15 cellular contexts compared by ENCODE assay signal in genomic region chr5:23158179-23158578, GRCh38.
DNase-seq lines count a peak whose midpoint lies in the region; ATAC-seq lines count a peak whose summit lies in the region.
"Had no signal": no experiment of that assay in that cellular context is flagged by ENCODE, and none has a peak within 500 bp of the region (broad histone marks: within the 10 kb centered on the region; RNA-seq: fewer than 3 reads in every experiment).

No MANE protein-coding gene starts in this region.

- H3K4me3 ChIP-seq in mesendoderm (ENCODE audit: low read length), result no peak overlapping the region
- H3K4me3 ChIP-seq: A549; BLaER1 treated with 17β-estradiol and CSF1 and Interleukin-3, amounts not matched to agents 10 nM and 100 nM had no signal

- peak; percentile 9 for DNase-seq in NCI-H69 (lab: John Stamatoyannopoulos, UW)
- peak; percentile 75 for DNase-seq in mesendoderm
- no peak for DNase-seq in OCI-M1 (lab: John Stamatoyannopoulos, UW)
- DNase-seq in RPMI8226, result no peak
- DNase-seq: AML-193; Caco-2; Calu3; CD4-positive, alpha-beta T cell; CD8-positive, alpha-beta T cell; DMS79 treated with DMSO at 0.1 percent for 48 hours; GF-D8 had no signal

- no peak overlapping the region for H2BK5ac ChIP-seq in mesendoderm (ENCODE audit: low read length)

- H3K79me1 ChIP-seq in mesendoderm (ENCODE audit: low read length), result no peaks in the 10 kb centered on the region

- H4K8ac ChIP-seq in mesendoderm (ENCODE audit: low read depth, low read length), result no peak overlapping the region

- no peak overlapping the region for H3K23ac ChIP-seq in mesendoderm (ENCODE audit: low read length)

- H2BK120ac ChIP-seq in mesendoderm (ENCODE audit: low read depth, low read length), result no peak overlapping the region

- no CpG with 5 or more reads among the region's 2 CpGs for WGBS in mesendoderm (ENCODE audit: extremely low coverage, insufficient coverage, low lambda C conversion rate)

- no peak overlapping the region for H3K56ac ChIP-seq in mesendoderm (ENCODE audit: low read length)

- H3K18ac ChIP-seq in mesendoderm (ENCODE audit: low read length), result no peak overlapping the region

- no peak overlapping the region for H2BK15ac ChIP-seq in mesendoderm (replicated peaks; ENCODE audit: low read depth)

- H4K5ac ChIP-seq in mesendoderm (ENCODE audit: low read length), result no peak overlapping the region

- H3K4ac ChIP-seq in mesendoderm (ENCODE audit: low read depth, low read length), result no peak overlapping the region

- H3K4me1 ChIP-seq in mesendoderm (ENCODE audit: control insufficient read depth, low read depth, low read length), result no peaks in the 10 kb centered on the region
- H3K4me1 ChIP-seq: A549; BLaER1 treated with 17β-estradiol and CSF1 and Interleukin-3, amounts not matched to agents 10 nM and 100 nM; Caco-2 had no signal

- no peak overlapping the region for H2AK5ac ChIP-seq in mesendoderm (ENCODE audit: low read length)

- ATAC-seq in GM18858 (IDR thresholded peaks at IDR 0.05; ENCODE audit: unreplicated experiment), result no peak
- ATAC-seq: A549; CD8-positive, alpha-beta T cell had no signal

- H3K27me3 ChIP-seq in mesendoderm (ENCODE audit: insufficient read depth, low read length, poor library complexity), result no peaks in the 10 kb centered on the region
- H3K27me3 ChIP-seq: BLaER1 treated with 17β-estradiol and CSF1 and Interleukin-3, amounts not matched to agents 10 nM and 100 nM had no signal

- no peaks in the 10 kb centered on the region for H3K79me2 ChIP-seq in mesendoderm (ENCODE audit: control insufficient read depth, insufficient read depth, low read length)

- no peak overlapping the region for H3K27ac ChIP-seq in mesendoderm (ENCODE audit: low read depth, low read length)
- H3K27ac ChIP-seq: A549; BLaER1 treated with 17β-estradiol and CSF1 and Interleukin-3, amounts not matched to agents 10 nM and 100 nM; C4-2B had no signal

- no peak overlapping the region for H3K4me2 ChIP-seq in mesendoderm (ENCODE audit: low read length)
- H3K4me2 ChIP-seq: A549; BLaER1 treated with 17β-estradiol and CSF1 and Interleukin-3, amounts not matched to agents 10 nM and 100 nM had no signal

- H3K36me3 ChIP-seq in mesendoderm (ENCODE audit: control insufficient read depth, insufficient read depth, low read length), result no peaks in the 10 kb centered on the region
- H3K36me3 ChIP-seq: BLaER1 treated with 17β-estradiol and CSF1 and Interleukin-3, amounts not matched to agents 10 nM and 100 nM had no signal

- no peak overlapping the region for H3K9ac ChIP-seq in mesendoderm (ENCODE audit: low read length)
- H3K9ac ChIP-seq: BLaER1 treated with 17β-estradiol and CSF1 and Interleukin-3, amounts not matched to agents 10 nM and 100 nM had no signal

Comparison
In these comparisons a context has a peak if more than half of its experiments do, and no peak if none do; other contexts are left out.
1. DNase-seq: peak in NCI-H69 (single experiment) and mesendoderm (single experiment); none in OCI-M1 (single experiment) and RPMI8226 (single experiment).